ENCODE assay signal across 28 cellular contexts in genomic region chrX:50858548-50858947, GRCh38. TPM values are rescaled to one million over a fixed set of nuclear protein-coding genes. Genes with fewer than 3 reads are reported as not detected.
DNase-seq lines count a peak whose midpoint lies in the region; ATAC-seq and TF ChIP-seq lines count a peak whose summit lies in the region.
"Had no signal": no experiment of that assay in that cellular context is flagged by ENCODE, and none has a peak within 500 bp of the region (broad histone marks: within the 10 kb centered on the region; RNA-seq: fewer than 3 reads in every experiment).

No MANE protein-coding gene starts in this region.

- H3K4me3 ChIP-seq in IMR-90 (ENCODE audit: insufficient read depth, low read depth, low read length) (no peak overlapping the region), liver (ENCODE audit: low read depth in 1 of 3, low read length in 3 of 3) (no peak overlapping the region)
- H3K4me3 ChIP-seq: BLaER1, GM12878 had no signal

- TF ChIP-seq CTCF in IMR-90 (conservative IDR thresholded peaks at IDR 0.05; ENCODE audit: low read depth, low read length), result no peak
- no peak for TF ChIP-seq CTCF in liver (IDR thresholded peaks at IDR 0.05; ENCODE audit: low read depth, low read length, missing input control)

- H3K14ac ChIP-seq in IMR-90 (replicated peaks; ENCODE audit: low read depth, low read length), result no peak overlapping the region

- H3K4me2 ChIP-seq in IMR-90 (ENCODE audit: low read depth, low read length), result no peak overlapping the region
- H3K4me2 ChIP-seq: BLaER1 had no signal

- H3K4ac ChIP-seq in IMR-90 (ENCODE audit: low read depth, low read length), result no peak overlapping the region

- no peak overlapping the region for H4K91ac ChIP-seq in IMR-90 (ENCODE audit: insufficient read depth, low read depth, low read length)

- no peak for TF ChIP-seq POLR2A in IMR-90 (IDR thresholded peaks at IDR 0.05; ENCODE audit: low read depth, low read length)

- intact Hi-C loops in IMR-90 (cut with micrococcal nuclease), result no loop called here

- H3K27ac ChIP-seq in IMR-90 (ENCODE audit: insufficient read depth, low read length), result no peak overlapping the region
- H3K27ac ChIP-seq in liver (ENCODE audit: low read depth in 1 of 2, low read length in 2 of 2), result peak overlapping the region in 1 of 2 donors; percentile 18
- H3K27ac ChIP-seq: BLaER1 had no signal

- no peak overlapping the region for H2BK15ac ChIP-seq in IMR-90 (ENCODE audit: low read depth, low read length)

- no peak for TF ChIP-seq RAD21 in IMR-90 (IDR thresholded peaks at IDR 0.05; ENCODE audit: low read length)
- TF ChIP-seq RAD21 in liver (IDR thresholded peaks at IDR 0.05), result no peak

- H2BK120ac ChIP-seq in IMR-90 (ENCODE audit: low read depth, low read length), result no peak overlapping the region

- no peak overlapping the region for H2AFZ ChIP-seq in IMR-90 (replicated peaks; ENCODE audit: low read length, poor library complexity)

- no peak for ATAC-seq in IMR-90 (ENCODE audit: low read depth)
- peak; percentile 53 for ATAC-seq in left lobe of liver
- ATAC-seq in GM19328 (IDR thresholded peaks at IDR 0.05; ENCODE audit: unreplicated experiment), result no peak
- ATAC-seq in HG03521 (IDR thresholded peaks at IDR 0.05; ENCODE audit: unreplicated experiment), result no peak
- ATAC-seq: GM12878 had no signal

- no peak overlapping the region for H4K5ac ChIP-seq in IMR-90 (ENCODE audit: low read depth, low read length)

- H3K4me1 ChIP-seq in IMR-90 (ENCODE audit: control insufficient read depth, insufficient read depth, low read length) (no peaks in the 10 kb centered on the region), liver (ENCODE audit: control insufficient read depth in 4 of 4, insufficient read depth in 4 of 4, low read length in 3 of 4) (peaks cover 6 to 24% (median 15%) of the 10 kb centered on the region in 4 donors)
- H3K4me1 ChIP-seq: BE2C, BLaER1 had no signal

- no peaks in the 10 kb centered on the region for H3K27me3 ChIP-seq in IMR-90 (ENCODE audit: control insufficient read depth, insufficient read depth, low read length)
- H3K27me3 ChIP-seq in liver (ENCODE audit: control insufficient read depth in 4 of 4, insufficient read depth in 4 of 4, low read length in 3 of 4), result no peaks in the 10 kb centered on the region
- H3K27me3 ChIP-seq: BE2C had no signal

- no CpG with 5 or more reads among the region's 3 CpGs for WGBS in IMR-90 (ENCODE audit: extremely low coverage in 2 of 2, insufficient read length in 1 of 2), 2 experiments
- WGBS in liver, result 34% methylated on average over 3 of the region's 3 CpGs

- no peak overlapping the region for H3K18ac ChIP-seq in IMR-90 (ENCODE audit: low read depth, low read length)

- dilution Hi-C loops in IMR-90 (cut with HindIII; ENCODE audit: low sequenced_read_pairs, unreplicated experiment), result no loop called here

- in situ Hi-C loops in IMR-90 (cut with MboI; ENCODE audit: low sequenced_read_pairs), result no loop called here

- H3K36me3 ChIP-seq in IMR-90 (ENCODE audit: control insufficient read depth, insufficient read depth, low read length) (no peaks in the 10 kb centered on the region), liver (ENCODE audit: control insufficient read depth in 4 of 4, insufficient read depth in 3 of 4, low read depth in 1 of 4, low read length in 3 of 4) (no peaks in the 10 kb centered on the region)
- H3K36me3 ChIP-seq: BE2C, BLaER1 had no signal

- no peaks in the 10 kb centered on the region for H3K9me1 ChIP-seq in IMR-90 (ENCODE audit: insufficient read depth, low read length)

- CTCF ChIA-PET in IMR-90 (lab: Yijun Ruan, JAX), result no interaction called here

- POLR2A ChIA-PET in IMR-90 (lab: Charles Lee; ENCODE audit: unreplicated experiment), result no interaction called here

- no peak overlapping the region for H2AK9ac ChIP-seq in IMR-90 (replicated peaks; ENCODE audit: low read depth, low read length, poor library complexity)

- no peaks in the 10 kb centered on the region for H4K20me1 ChIP-seq in IMR-90 (ENCODE audit: insufficient read depth, low read length)
- H4K20me1 ChIP-seq: BLaER1 had no signal

- no peak overlapping the region for H3K56ac ChIP-seq in IMR-90 (ENCODE audit: extremely low read depth, insufficient read depth, low read length)

- DNase-seq in IMR-90 (no peak), left lobe of liver (ENCODE audit: low spot score) (no peak), renal cortical epithelial cell (ENCODE audit: low read depth) (peak; percentile 33), NCI-H524 treated with DMSO at 0.1 percent for 48 hours (lab: John Stamatoyannopoulos, UW) (no peak)
- DNase-seq: 8988T; ACHN; BE2C; C1 segment of cervical spinal cord; CD4-positive, alpha-beta memory T cell; CD4-positive, CD25-positive, alpha-beta regulatory T cell; CD8-positive, alpha-beta memory T cell; COR-L47; DMS 273 treated with DMSO at 0.1 percent for 48 hours; DMS153; DMS79; DND-41; EL; GDM1 had no signal

- no peaks in the 10 kb centered on the region for H3K79me1 ChIP-seq in IMR-90 (ENCODE audit: low read depth in 1 of 2, low read length in 2 of 2)

- no peak overlapping the region for H4K8ac ChIP-seq in IMR-90 (ENCODE audit: low read depth in 2 of 2, low read length in 2 of 2)

- no peak overlapping the region for H3K9ac ChIP-seq in IMR-90 (ENCODE audit: low read depth, low read length)
- no peak overlapping the region for H3K9ac ChIP-seq in liver (ENCODE audit: low read depth in 1 of 2, low read length in 2 of 2)
- H3K9ac ChIP-seq: BLaER1 had no signal

- H2BK5ac ChIP-seq in IMR-90 (ENCODE audit: low read depth, low read length, poor library complexity, severe bottlenecking), result no peak overlapping the region

- no peak overlapping the region for H2BK20ac ChIP-seq in IMR-90 (ENCODE audit: low read depth, low read length)

- no peak overlapping the region for H3K23ac ChIP-seq in IMR-90 (ENCODE audit: low read depth, low read length)

- no peak overlapping the region for H2AK5ac ChIP-seq in IMR-90 (ENCODE audit: low read depth, low read length)

- no TSS peak for BruUV-seq in IMR-90 (replicated peaks; lab: Mats Ljungman, UMichigan)

- H3K9me3 ChIP-seq in IMR-90 (ENCODE audit: control insufficient read depth, insufficient read depth, low read length), result no peaks in the 10 kb centered on the region
- no peaks in the 10 kb centered on the region for H3K9me3 ChIP-seq in liver (ENCODE audit: control insufficient read depth in 4 of 4, low read length in 3 of 4)
- H3K9me3 ChIP-seq: BE2C, BLaER1 had no signal

TF ChIP-seq in IMR-90, 13 proteins besides CTCF, POLR2A, EP300 and RAD21:
- TF ChIP-seq MXI1 (IDR thresholded peaks at IDR 0.05; ENCODE audit: borderline replicate concordance, low read depth, low read length), result no peak
- 0 out of 2 replicates have a peak, but pooled peaks have one; percentile 4 for TF ChIP-seq CEBPB (IDR thresholded peaks at IDR 0.05; ENCODE audit: low read depth, low read length)

TF ChIP-seq in liver, 16 proteins besides CTCF, POLR2A, EP300 and RAD21 (continues in another document):
- TF ChIP-seq ZBTB33 (IDR thresholded peaks at IDR 0.05) (no peak), YY1 (IDR thresholded peaks at IDR 0.05) (no peak), HNF4G (IDR thresholded peaks at IDR 0.05) (no peak), RXRA (IDR thresholded peaks at IDR 0.05) (peak in 1 of 2 donors; percentile 14), SP1 (IDR thresholded peaks at IDR 0.05) (peak; percentile 6)
- TF ChIP-seq, protein P1, sequence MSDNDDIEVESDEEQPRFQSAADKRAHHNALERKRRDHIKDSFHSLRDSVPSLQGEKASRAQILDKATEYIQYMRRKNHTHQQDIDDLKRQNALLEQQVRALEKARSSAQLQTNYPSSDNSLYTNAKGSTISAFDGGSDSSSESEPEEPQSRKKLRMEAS (IDR thresholded peaks at IDR 0.05), result peak; percentile 16

RNA-seq across cellular contexts. Expression of gene SHROOM4, which starts 44.6 kb away (rescaled TPM):
- total RNA-seq in IMR-90 (2012; rRNA removed) (2.2 TPM in 2 replicates), left lobe of liver (0.75 TPM), liver (1 to 10 TPM; 1.2 to 2.3 TPM), renal cortical epithelial cell (4.9 and 12.7 TPM in 2 replicates)
- polyA plus RNA-seq in IMR-90 (2012; rRNA removed) (1.0 and 1.3 TPM in 2 replicates), liver (under 1 TPM; 0.62 to 0.65 TPM)
- polyA plus RNA-seq in IMR-90 (2012; cell fraction: cytosol; rRNA removed), result 0.34 and 0.42 TPM in 2 replicates
- polyA plus RNA-seq in IMR-90 (2012; cell fraction: nucleus; rRNA removed; ENCODE audit: low replicate concordance), result 1.1 and 2.3 TPM in 2 replicates
- total RNA-seq: CD4-positive, alpha-beta memory T cell; CD8-positive, alpha-beta memory T cell had no signal
- polyA plus RNA-seq: CD14-positive monocyte; CD4-positive, alpha-beta memory T cell; CD4-positive, CD25-positive, alpha-beta regulatory T cell; CD8-positive, alpha-beta memory T cell had no signal

RNA-seq across cellular contexts. Expression of gene BMP15, which starts 52.0 kb away (rescaled TPM):
- total RNA-seq in IMR-90 (2012; rRNA removed) (not detected in 2 replicates), left lobe of liver (not detected), liver (not detected), renal cortical epithelial cell (not detected in 2 replicates)
- polyA plus RNA-seq in IMR-90 (2012; rRNA removed) (not detected in 2 replicates), liver (not detected)
- not detected in 2 replicates for polyA plus RNA-seq in IMR-90 (2012; cell fraction: cytosol; rRNA removed)
- polyA plus RNA-seq in IMR-90 (2012; cell fraction: nucleus; rRNA removed; ENCODE audit: low replicate concordance), result not detected in 2 replicates
- total RNA-seq: A673; CD4-positive, alpha-beta memory T cell; CD4-positive, CD25-positive, alpha-beta regulatory T cell; CD8-positive, alpha-beta memory T cell; Daoy; G401; GM12878 had no signal
- polyA plus RNA-seq: AG04450; CD14-positive monocyte; CD4-positive, alpha-beta memory T cell; CD4-positive, CD25-positive, alpha-beta regulatory T cell; CD8-positive, alpha-beta memory T cell; GM12878 had no signal
